26 cellular contexts compared by ENCODE assay signal in genomic region chr15:98164986-98165385, GRCh38.
"Had no signal": no experiment of that assay in that cellular context is flagged by ENCODE, and none has a peak within 500 bp of the region (broad histone marks: within the 10 kb centered on the region; RNA-seq: fewer than 3 reads in every experiment).

No MANE protein-coding gene starts in this region.

- H3K4me2 ChIP-seq: neural progenitor cell had no signal

- FAIRE-seq: colon had no signal

- H3K79me2 ChIP-seq: parathyroid adenoma had no signal

- H3K36me3 ChIP-seq: esophagus muscularis mucosa, neural progenitor cell, prostate gland, spleen, suprapubic skin, transverse colon, upper lobe of right lung, uterus had no signal

- H3K4me3 ChIP-seq: dorsolateral prefrontal cortex, esophagus muscularis mucosa, lung, neural progenitor cell, prostate gland, skin epidermis, spleen, suprapubic skin, transverse colon, upper lobe of right lung, uterus had no signal

- H3K4me1 ChIP-seq: esophagus muscularis mucosa, neural progenitor cell, parathyroid adenoma, prostate gland, suprapubic skin, transverse colon, upper lobe of right lung, uterus had no signal

- ATAC-seq: left lobe of liver; naive thymus-derived CD4-positive, alpha-beta T cell; right cardiac atrium; stimulated activated naive B cell treated with anti-CD40 and anti-IgM and Interleukin-4, amounts not matched to agents 10 μg/mL and 1 μg/mL and 100 μg/mL, for 72 hours; upper lobe of right lung had no signal

- H3K27ac ChIP-seq: dorsolateral prefrontal cortex, esophagus muscularis mucosa, neural progenitor cell, parathyroid adenoma, prostate gland, skin epidermis, spleen, suprapubic skin, transverse colon, upper lobe of right lung, uterus had no signal

- DNase-seq: dorsolateral prefrontal cortex; effector CD8-positive, alpha-beta T cell; endodermal cell; foreskin melanocyte; hypothalamus; immature natural killer cell; islet precursor cell; mesenchymal stem cell; midbrain; naive thymus-derived CD4-positive, alpha-beta T cell; right cardiac atrium; spleen; stimulated activated CD4-positive, alpha-beta T cell treated with anti-CD3 and anti-CD28 coated beads, Interleukin-2, amount 100 ng/mL, for 48 hours; stimulated activated naive B cell treated with anti-CD40 and anti-IgM and Interleukin-4, amounts not matched to agents 10 μg/mL and 1 μg/mL and 100 μg/mL, for 72 hours; transverse colon; upper lobe of right lung; uterus had no signal

- H3K27me3 ChIP-seq: neural progenitor cell, suprapubic skin, transverse colon, upper lobe of right lung, uterus had no signal

- H2AFZ ChIP-seq: neural progenitor cell, parathyroid adenoma had no signal

- H3K9me3 ChIP-seq: esophagus muscularis mucosa, prostate gland, spleen, suprapubic skin, transverse colon, upper lobe of right lung, uterus had no signal

- H3K9ac ChIP-seq: neural progenitor cell, parathyroid adenoma had no signal
